Comparison of ENCODE assay signal across 25 cellular contexts in the genomic region with DNA sequence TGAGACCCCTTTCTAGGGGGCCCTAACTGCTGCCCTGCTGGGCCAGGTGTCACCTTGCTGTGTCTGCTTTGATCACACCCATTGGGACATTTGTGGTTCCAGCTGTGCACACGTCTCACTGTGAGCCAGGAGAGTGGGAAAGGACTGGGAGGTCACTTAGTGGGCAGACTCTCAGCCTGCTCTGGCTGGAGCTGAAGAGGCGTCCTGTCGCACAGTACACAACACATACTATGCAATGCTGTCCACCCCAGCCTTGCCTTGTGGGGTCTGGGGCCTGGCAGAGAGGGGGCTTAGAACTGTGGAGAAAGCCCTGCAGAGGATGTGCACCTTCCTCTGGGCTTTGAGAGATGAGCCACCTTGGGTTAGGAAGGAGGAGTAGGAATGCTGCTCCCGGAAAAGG.
"Had no signal": no experiment of that assay in that cellular context is flagged by ENCODE, and none has a peak within 500 bp of the region (broad histone marks: within the 10 kb centered on the region; RNA-seq: fewer than 3 reads in every experiment).

No MANE protein-coding gene starts in this region.

- H3K4me3 ChIP-seq: colonic mucosa, esophagus squamous epithelium, lower lobe of right lung, mucosa of descending colon, prostate gland, right atrium auricular region, sigmoid colon, thoracic aorta, tibial nerve, upper lobe of right lung, uterus had no signal

- H3K27me3 ChIP-seq: colonic mucosa, esophagus squamous epithelium, right atrium auricular region, sigmoid colon, tibial nerve, upper lobe of right lung, uterus had no signal

- H3K4me3 Mint-ChIP-seq: memory B cell; mesothelial cell of epicardium; naive B cell; neural crest cell; stimulated activated naive B cell treated with anti-CD40 and anti-IgM and Interleukin-4, amounts not matched to agents 10 μg/mL and 1 μg/mL and 100 μg/mL, for 72 hours; stimulated activated naive CD8-positive, alpha-beta T cell treated with anti-CD3 and anti-CD28 coated beads, Interleukin-15, Interleukin-2, amounts not matched to agents 100 ng/mL and 50 ng/mL, for 24 hours had no signal

- H3K36me3 ChIP-seq: colonic mucosa, esophagus squamous epithelium, lower lobe of right lung, prostate gland, right atrium auricular region, sigmoid colon, thoracic aorta, upper lobe of right lung, uterus had no signal

- H3K4me1 Mint-ChIP-seq: mesothelial cell of epicardium, neural crest cell had no signal

- H3K36me3 Mint-ChIP-seq: naive B cell; natural killer cell treated with Interleukin-12 subunit alpha and Interleukin-12 subunit beta and Interleukin-15 and Interleukin-18, amount 100 ng/mL, for 72 hours had no signal

- H3K27me3 Mint-ChIP-seq: naive B cell; natural killer cell treated with Interleukin-12 subunit alpha and Interleukin-12 subunit beta and Interleukin-15 and Interleukin-18, amount 100 ng/mL, for 72 hours; stimulated activated naive B cell treated with anti-CD40 and anti-IgM and Interleukin-4, amounts not matched to agents 10 μg/mL and 1 μg/mL and 100 μg/mL, for 72 hours; stimulated activated naive CD8-positive, alpha-beta T cell treated with anti-CD3 and anti-CD28 coated beads, Interleukin-15, Interleukin-2, amounts not matched to agents 100 ng/mL and 50 ng/mL, for 24 hours had no signal

- H3K9me3 ChIP-seq: colonic mucosa, esophagus squamous epithelium, lower lobe of right lung, mucosa of descending colon, prostate gland, right atrium auricular region, sigmoid colon, thoracic aorta, tibial nerve, upper lobe of right lung, uterus had no signal

- H3K27ac Mint-ChIP-seq: memory B cell; mesothelial cell of epicardium; naive B cell; stimulated activated naive B cell treated with anti-CD40 and anti-IgM and Interleukin-4, amounts not matched to agents 10 μg/mL and 1 μg/mL and 100 μg/mL, for 72 hours; stimulated activated naive CD8-positive, alpha-beta T cell treated with anti-CD3 and anti-CD28 coated beads, Interleukin-15, Interleukin-2, amounts not matched to agents 100 ng/mL and 50 ng/mL, for 24 hours had no signal

- H3K4me1 ChIP-seq: colonic mucosa, lower lobe of right lung, prostate gland, right atrium auricular region, sigmoid colon, tibial nerve, upper lobe of right lung, uterus had no signal

- DNase-seq: colonic mucosa; dermis blood vessel endothelial cell; effector memory CD4-positive, alpha-beta T cell; erythroblast; esophagus squamous epithelium; foreskin melanocyte; hypothalamus; left ventricle myocardium superior; lower lobe of right lung; naive B cell; nucleus accumbens; sigmoid colon; stimulated activated naive B cell treated with anti-CD40 and anti-IgM and Interleukin-4, amounts not matched to agents 10 μg/mL and 1 μg/mL and 100 μg/mL, for 72 hours; upper lobe of right lung; uterus had no signal

- ATAC-seq: left ventricle myocardium superior; mucosa of descending colon; stimulated activated naive B cell treated with anti-CD40 and anti-IgM and Interleukin-4, amounts not matched to agents 10 μg/mL and 1 μg/mL and 100 μg/mL, for 72 hours had no signal

- H3K27ac ChIP-seq: colonic mucosa, esophagus squamous epithelium, prostate gland, right atrium auricular region, sigmoid colon, thoracic aorta, tibial nerve, upper lobe of right lung, uterus had no signal

- H3K9me3 Mint-ChIP-seq: stimulated activated naive CD8-positive, alpha-beta T cell treated with anti-CD3 and anti-CD28 coated beads, Interleukin-15, Interleukin-2, amounts not matched to agents 100 ng/mL and 50 ng/mL, for 24 hours had no signal
